In genomic region chr4:38160487-38161207, GRCh38 we compare ENCODE assay signal across 8 cellular contexts.
DNase-seq lines count a peak whose midpoint lies in the region; ATAC-seq and TF ChIP-seq lines count a peak whose summit lies in the region.

No MANE protein-coding gene starts in this region.

- H3K36me3 Mint-ChIP-seq in stimulated activated memory B cell treated with anti-CD40 and anti-IgM and Interleukin-4, amounts not matched to agents 10 μg/mL and 1 μg/mL and 100 μg/mL, for 72 hours = peaks cover 5% of the 10 kb centered on the region

- peaks cover 11% of the 10 kb centered on the region for H3K4me1 Mint-ChIP-seq in stimulated activated memory B cell treated with anti-CD40 and anti-IgM and Interleukin-4, amounts not matched to agents 10 μg/mL and 1 μg/mL and 100 μg/mL, for 72 hours

- H3K9me3 Mint-ChIP-seq in stimulated activated memory B cell treated with anti-CD40 and anti-IgM and Interleukin-4, amounts not matched to agents 10 μg/mL and 1 μg/mL and 100 μg/mL, for 72 hours = peaks cover 9% of the 10 kb centered on the region

- DNase-seq in DMS53 treated with DMSO at 0.1 percent for 48 hours (lab: John Stamatoyannopoulos, UW; ENCODE audit: unreplicated experiment) = peak; percentile 99
- DNase-seq in HK-2 (ENCODE audit: unreplicated experiment) = peak; percentile 71
- peak; percentile 87 for DNase-seq in RPMI7951 (ENCODE audit: low read depth)
- peak; percentile 86 for DNase-seq in astrocyte of the cerebellum (ENCODE audit: low read depth)
- peak; percentile 99 for DNase-seq in iris pigment epithelial cell (ENCODE audit: low read depth)
- no peak for DNase-seq in putamen (ENCODE audit: low spot score)

- peak overlapping the region; percentile 43 for H3K27ac Mint-ChIP-seq in stimulated activated memory B cell treated with anti-CD40 and anti-IgM and Interleukin-4, amounts not matched to agents 10 μg/mL and 1 μg/mL and 100 μg/mL, for 72 hours

- H3K4me3 ChIP-seq in astrocyte of the cerebellum (ENCODE audit: low read depth, low read length) = no peak overlapping the region

- H3K27me3 Mint-ChIP-seq in stimulated activated memory B cell treated with anti-CD40 and anti-IgM and Interleukin-4, amounts not matched to agents 10 μg/mL and 1 μg/mL and 100 μg/mL, for 72 hours = peaks cover 2% of the 10 kb centered on the region

- in situ Hi-C loops in astrocyte of the cerebellum (cut with HindIII; ENCODE audit: low sequenced_read_pairs) = loop anchor here (5.0 kb wide), 1 partner anchor 78 kb away; no protein-coding TSS in a partner anchor

- peak; percentile 84 for ATAC-seq in GM21423 (IDR thresholded peaks at IDR 0.05; ENCODE audit: unreplicated experiment)
- ATAC-seq in stimulated activated memory B cell treated with anti-CD40 and anti-IgM and Interleukin-4, amounts not matched to agents 10 μg/mL and 1 μg/mL and 100 μg/mL, for 72 hours = peak; percentile 89

- H3K4me3 Mint-ChIP-seq in stimulated activated memory B cell treated with anti-CD40 and anti-IgM and Interleukin-4, amounts not matched to agents 10 μg/mL and 1 μg/mL and 100 μg/mL, for 72 hours = no peak overlapping the region

- TF ChIP-seq CTCF in astrocyte of the cerebellum (IDR thresholded peaks at IDR 0.05; ENCODE audit: low read depth, low read length, missing control alignments) = no peak
